15 cellular contexts compared by ENCODE assay signal in the genomic region with DNA sequence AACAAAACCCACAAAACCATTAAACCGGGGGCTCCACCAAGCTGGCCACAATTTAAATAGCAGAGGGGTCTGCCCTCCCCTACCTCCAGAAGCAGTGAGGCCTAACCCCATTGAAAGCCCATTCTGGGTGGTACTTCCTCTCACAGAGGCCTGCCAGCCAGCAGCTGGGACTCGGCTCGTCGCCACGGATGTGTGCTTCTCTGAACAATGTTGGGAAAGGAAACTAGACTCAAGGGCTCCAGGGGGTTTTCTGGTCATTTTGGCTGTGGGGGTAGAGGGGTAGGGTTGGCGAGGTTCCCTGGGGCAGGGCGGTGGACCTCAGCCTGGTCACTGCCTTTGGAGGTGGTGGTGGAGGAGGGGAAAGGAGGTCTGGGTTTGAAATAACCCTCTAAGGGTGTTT. TPM values are rescaled to one million over a fixed set of nuclear protein-coding genes. Genes with fewer than 3 reads are reported as not detected.
DNase-seq lines count a peak whose midpoint lies in the region; ATAC-seq, FAIRE-seq and TF ChIP-seq lines count a peak whose summit lies in the region.
"Had no signal": no experiment of that assay in that cellular context is flagged by ENCODE, and none has a peak within 500 bp of the region (broad histone marks: within the 10 kb centered on the region; RNA-seq: fewer than 3 reads in every experiment).

No MANE protein-coding gene starts in this region.

- H3K9me3 ChIP-seq in heart left ventricle (peaks cover 0 to 5% (median 0%) of the 10 kb centered on the region in 12 donors), right atrium auricular region (no peaks in the 10 kb centered on the region), left ventricle myocardium inferior (replicated peaks) (no peaks in the 10 kb centered on the region), osteoblast (ENCODE audit: low read depth, low read length) (no peaks in the 10 kb centered on the region)
- H3K9me3 ChIP-seq: neutrophil had no signal

- H3K27ac ChIP-seq in heart left ventricle (peak overlapping the region in 9 of 12 donors; percentile 16 to 69 (median 64)), right atrium auricular region (peak overlapping the region in 1 of 2 donors; percentile 48), left ventricle myocardium inferior (replicated peaks) (peak overlapping the region; percentile 66), osteoblast (ENCODE audit: low read depth, low read length) (no peak overlapping the region)
- H3K27ac ChIP-seq: tibial nerve had no signal

- no peak overlapping the region for H2AFZ ChIP-seq in osteoblast (ENCODE audit: low read length)

- WGBS in heart left ventricle, 4 donors = 42 to 58% (median 51%) methylated on average over 3 to 7 of the region's 7 CpGs

- no peak for FAIRE-seq in RCC 7860 (lab: Jason Lieb, UNC)

- intact Hi-C loops in heart left ventricle (cut with DNase I) = loop anchor here in 1 of 10 donors (10.0 kb wide), 1 partner anchor 100 kb away; no protein-coding TSS in a partner anchor
- intact Hi-C loops in left ventricle myocardium inferior (cut with micrococcal nuclease) = no loop called here

- no peaks in the 10 kb centered on the region for H4K20me1 ChIP-seq in osteoblast (ENCODE audit: insufficient read depth, low read length)

- DNase-seq in heart left ventricle (peak in 4 of 5 donors; percentile 47 to 73 (median 66)), right atrium auricular region (ENCODE audit: low spot score) (no peak), Kasumi-1 (lab: John Stamatoyannopoulos, UW) (peak; percentile 36 to 46), left ventricle myocardium inferior (no peak), NCI-H1092 treated with DMSO at 0.1 percent for 48 hours (lab: John Stamatoyannopoulos, UW) (no peak), osteoblast (ENCODE audit: insufficient read length, low spot score, missing footprints) (no peak), RCC 7860 (ENCODE audit: low spot score) (no peak)
- DNase-seq: activated CD4-positive, alpha-beta memory T cell treated with anti-CD3 and anti-CD28 coated beads, Interleukin-2, amount 10 ng/mL, durations not matched to agents 7 days and 5 days; CD4-positive, alpha-beta memory T cell; central memory CD4-positive, alpha-beta T cell; foreskin fibroblast had no signal

- peak; percentile 19 to 82 (median 47) for ATAC-seq in heart left ventricle
- no peak for ATAC-seq in HG03196 (IDR thresholded peaks at IDR 0.05; ENCODE audit: unreplicated experiment)
- ATAC-seq: SK-N-SH treated with all-trans-retinoic acid at 6 μM for 48 hours had no signal

- H3K27me3 ChIP-seq in heart left ventricle = peaks cover 0 to 6% (median under 1%) of the 10 kb centered on the region in 9 donors
- no peaks in the 10 kb centered on the region for H3K27me3 ChIP-seq in right atrium auricular region
- H3K27me3 ChIP-seq in left ventricle myocardium inferior (ENCODE audit: low read depth) = peaks cover 22% of the 10 kb centered on the region
- peaks cover 19% of the 10 kb centered on the region for H3K27me3 ChIP-seq in osteoblast (ENCODE audit: insufficient read depth, low read length)
- H3K27me3 ChIP-seq: neutrophil had no signal

- no peak for TF ChIP-seq CTCF in heart left ventricle (IDR thresholded peaks at IDR 0.05)
- TF ChIP-seq CTCF in right atrium auricular region (IDR thresholded peaks at IDR 0.05) = no peak
- no peak for TF ChIP-seq CTCF in left ventricle myocardium inferior (IDR thresholded peaks at IDR 0.05; ENCODE audit: borderline replicate concordance)
- no peak for TF ChIP-seq CTCF in osteoblast (IDR thresholded peaks at IDR 0.05; ENCODE audit: extremely low read depth, low read depth, low read length)

- H3K36me3 ChIP-seq in heart left ventricle (no peaks in the 10 kb centered on the region), right atrium auricular region (no peaks in the 10 kb centered on the region), left ventricle myocardium inferior (no peaks in the 10 kb centered on the region), osteoblast (ENCODE audit: insufficient read depth, low read length) (no peaks in the 10 kb centered on the region)
- H3K36me3 ChIP-seq: neutrophil, tibial nerve had no signal

- peaks cover 0 to 18% (median 8%) of the 10 kb centered on the region in 12 donors for H3K4me1 ChIP-seq in heart left ventricle
- H3K4me1 ChIP-seq in right atrium auricular region = no peaks in the 10 kb centered on the region
- peaks cover 19% of the 10 kb centered on the region for H3K4me1 ChIP-seq in left ventricle myocardium inferior
- no peaks in the 10 kb centered on the region for H3K4me1 ChIP-seq in osteoblast (ENCODE audit: insufficient read depth, low read length)

- TF ChIP-seq POLR2A in heart left ventricle (IDR thresholded peaks at IDR 0.05) = no peak

- H3K4me2 ChIP-seq in osteoblast (ENCODE audit: insufficient read depth, low read length) = no peak overlapping the region

- no peaks in the 10 kb centered on the region for H3K79me2 ChIP-seq in osteoblast (ENCODE audit: insufficient read depth, low read length)

- H3K4me3 ChIP-seq in heart left ventricle = no peak overlapping the region
- H3K4me3 ChIP-seq in right atrium auricular region = no peak overlapping the region
- no peak overlapping the region for H3K4me3 ChIP-seq in left ventricle myocardium inferior
- no peak overlapping the region for H3K4me3 ChIP-seq in osteoblast (ENCODE audit: insufficient read depth, low read length)
- H3K4me3 ChIP-seq: tibial nerve had no signal

RNA-seq across cellular contexts. Expression of a gene that starts 4.7 kb away (rescaled TPM):
- 10 to 100 TPM in 2 of 9 donors, 1 to 10 TPM in 7; 3.7 to 35.4 (median 6.0) TPM for total RNA-seq in heart left ventricle
- polyA plus RNA-seq in heart left ventricle = 1 to 10 TPM; 2.0 to 2.5 TPM
- 10 to 100 TPM in 1 of 2 donors, 1 to 10 TPM in 1; 7.4 to 13.4 TPM for total RNA-seq in right atrium auricular region
- 5.6 TPM for total RNA-seq in left ventricle myocardium inferior
- 0.59 and 1.1 TPM in 2 replicates for total RNA-seq in osteoblast

Comparison
In these comparisons a context has a peak if more than half of its experiments do, and no peak if none do; other contexts are left out.
1. DNase-seq: peak in heart left ventricle (4 of 5) and Kasumi-1 (2 of 2); none in right atrium auricular region (single experiment), left ventricle myocardium inferior (single experiment), NCI-H1092 treated with DMSO at 0.1 percent for 48 hours (single experiment), osteoblast (single experiment) and RCC 7860 (single experiment).